1 cellular context compared by ENCODE assay signal in the genomic region with DNA sequence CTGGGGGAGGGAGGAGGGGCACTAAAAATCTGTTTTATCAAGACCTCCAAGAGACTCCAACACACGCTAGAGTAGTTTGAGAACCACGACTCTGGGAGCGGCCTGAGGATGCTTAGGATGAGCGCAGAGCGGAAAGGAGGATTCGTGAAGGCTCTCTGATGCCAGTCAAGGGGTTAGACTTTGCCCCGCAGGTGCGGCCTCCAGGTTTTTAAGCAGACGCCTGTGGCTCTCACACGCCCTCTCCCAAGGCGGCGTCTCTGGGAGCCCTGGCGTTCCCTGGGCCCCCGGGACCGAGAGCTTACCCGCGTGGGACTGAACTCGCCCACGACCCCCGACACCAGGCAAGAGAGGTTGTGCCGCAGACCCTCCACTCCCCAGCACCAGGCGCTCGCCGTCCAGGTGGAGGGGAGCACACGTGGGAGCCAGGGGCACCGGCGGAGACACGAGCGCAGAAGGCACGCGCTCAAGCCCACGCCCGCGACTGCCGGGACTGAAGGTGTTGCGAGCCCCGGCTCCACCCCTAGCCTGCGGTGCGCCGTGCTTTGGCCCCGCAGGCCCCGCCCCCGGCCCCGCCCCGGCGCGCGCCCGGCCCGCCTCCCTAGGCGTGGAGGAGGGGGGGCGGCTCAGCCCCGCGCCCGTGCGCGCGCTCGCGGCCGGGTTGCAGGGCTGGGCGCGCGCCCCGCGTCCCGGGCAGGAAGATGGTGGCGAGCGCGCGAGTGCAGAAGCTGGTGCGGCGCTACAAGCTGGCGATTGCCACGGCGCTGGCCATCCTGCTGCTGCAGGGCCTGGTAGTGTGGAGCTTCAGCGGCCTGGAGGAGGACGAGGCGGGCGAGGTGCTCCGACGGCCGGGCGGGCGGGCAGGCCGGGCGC.
TF ChIP-seq lines count a peak whose summit lies in the region.

A gene (plus strand): TSS at position 684 of the 870 bp plus-strand sequence. CDS start 15 bp downstream, at position 699.

TF ChIP-seq in HCT116, 20 proteins besides CTCF, POLR2A, EP300 and RAD21 (continued from another document):
- TF ChIP-seq TCF7L2 (IDR thresholded peaks at IDR 0.05; ENCODE audit: borderline replicate concordance, extremely low read depth, insufficient read depth, insufficient read length) (no peak), CBX3 (IDR thresholded peaks at IDR 0.05; ENCODE audit: low read depth) (no peak), SP1 (IDR thresholded peaks at IDR 0.05; ENCODE audit: low read depth) (no peak), ELF1 (IDR thresholded peaks at IDR 0.05; ENCODE audit: borderline replicate concordance, low read depth) (no peak), SRF (IDR thresholded peaks at IDR 0.05; ENCODE audit: low read depth) (no peak)
- TF ChIP-seq, protein P1, sequence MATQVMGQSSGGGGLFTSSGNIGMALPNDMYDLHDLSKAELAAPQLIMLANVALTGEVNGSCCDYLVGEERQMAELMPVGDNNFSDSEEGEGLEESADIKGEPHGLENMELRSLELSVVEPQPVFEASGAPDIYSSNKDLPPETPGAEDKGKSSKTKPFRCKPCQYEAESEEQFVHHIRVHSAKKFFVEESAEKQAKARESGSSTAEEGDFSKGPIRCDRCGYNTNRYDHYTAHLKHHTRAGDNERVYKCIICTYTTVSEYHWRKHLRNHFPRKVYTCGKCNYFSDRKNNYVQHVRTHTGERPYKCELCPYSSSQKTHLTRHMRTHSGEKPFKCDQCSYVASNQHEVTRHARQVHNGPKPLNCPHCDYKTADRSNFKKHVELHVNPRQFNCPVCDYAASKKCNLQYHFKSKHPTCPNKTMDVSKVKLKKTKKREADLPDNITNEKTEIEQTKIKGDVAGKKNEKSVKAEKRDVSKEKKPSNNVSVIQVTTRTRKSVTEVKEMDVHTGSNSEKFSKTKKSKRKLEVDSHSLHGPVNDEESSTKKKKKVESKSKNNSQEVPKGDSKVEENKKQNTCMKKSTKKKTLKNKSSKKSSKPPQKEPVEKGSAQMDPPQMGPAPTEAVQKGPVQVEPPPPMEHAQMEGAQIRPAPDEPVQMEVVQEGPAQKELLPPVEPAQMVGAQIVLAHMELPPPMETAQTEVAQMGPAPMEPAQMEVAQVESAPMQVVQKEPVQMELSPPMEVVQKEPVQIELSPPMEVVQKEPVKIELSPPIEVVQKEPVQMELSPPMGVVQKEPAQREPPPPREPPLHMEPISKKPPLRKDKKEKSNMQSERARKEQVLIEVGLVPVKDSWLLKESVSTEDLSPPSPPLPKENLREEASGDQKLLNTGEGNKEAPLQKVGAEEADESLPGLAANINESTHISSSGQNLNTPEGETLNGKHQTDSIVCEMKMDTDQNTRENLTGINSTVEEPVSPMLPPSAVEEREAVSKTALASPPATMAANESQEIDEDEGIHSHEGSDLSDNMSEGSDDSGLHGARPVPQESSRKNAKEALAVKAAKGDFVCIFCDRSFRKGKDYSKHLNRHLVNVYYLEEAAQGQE (IDR thresholded peaks at IDR 0.05; ENCODE audit: low read depth), result no peak
- TF ChIP-seq, protein P2, sequence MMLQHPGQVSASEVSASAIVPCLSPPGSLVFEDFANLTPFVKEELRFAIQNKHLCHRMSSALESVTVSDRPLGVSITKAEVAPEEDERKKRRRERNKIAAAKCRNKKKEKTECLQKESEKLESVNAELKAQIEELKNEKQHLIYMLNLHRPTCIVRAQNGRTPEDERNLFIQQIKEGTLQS (IDR thresholded peaks at IDR 0.05), result no peak
